34 cellular contexts compared by ENCODE assay signal in the genomic region with DNA sequence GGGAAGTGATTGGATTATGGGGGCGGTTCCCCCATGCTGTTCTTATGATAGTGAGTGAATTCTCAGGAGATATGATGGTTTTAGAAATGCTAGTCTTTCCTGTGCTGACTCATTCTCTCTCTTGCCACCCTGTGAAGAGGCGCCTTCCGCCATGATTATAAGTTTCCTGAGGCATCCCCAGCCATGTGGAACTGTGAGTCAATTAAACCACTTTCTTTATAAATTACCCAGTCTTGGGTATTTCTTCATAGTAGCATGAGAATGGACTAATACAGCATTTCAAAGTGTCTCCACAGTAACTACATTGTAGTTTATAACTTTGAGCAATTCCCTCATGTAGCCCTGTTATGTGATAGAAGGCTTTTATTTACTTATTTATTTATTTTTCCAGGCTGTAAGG.
"Had no signal": no experiment of that assay in that cellular context is flagged by ENCODE, and none has a peak within 500 bp of the region (broad histone marks: within the 10 kb centered on the region; RNA-seq: fewer than 3 reads in every experiment).

No MANE protein-coding gene starts in this region.

- H3K27ac Mint-ChIP-seq: activated B cell treated with CpG ODN at 0.5 μM for 24 hours; activated CD4-positive, alpha-beta memory T cell treated with anti-CD3 and anti-CD28 coated beads for 36 hours; activated CD4-positive, alpha-beta T cell treated with anti-CD3 and anti-CD28 coated beads, Interleukin-2, amount 10 ng/mL, durations not matched to agents 24 days and 14 days; activated CD8-positive, alpha-beta T cell treated with anti-CD3 and anti-CD28 coated beads for 36 hours; activated naive CD4-positive, alpha-beta T cell treated with anti-CD3 and anti-CD28 coated beads for 36 hours; activated naive CD8-positive, alpha-beta T cell treated with anti-CD3 and anti-CD28 coated beads for 36 hours; activated T-cell treated with anti-CD3 and anti-CD28 coated beads, Interleukin-2, amount 50 U/mL, for 24 hours; activated T-helper 1 cell treated with anti-CD3 and anti-CD28 coated beads, Interleukin-12 subunit alpha, Interleukin-12 subunit beta, Interleukin-2, Interleukin-4 antibody, amounts not matched to agents 30 ng/mL and 10 ng/mL and 1 ng/mL, durations not matched to agents 14 hours and 24 hours and 36 hours; activated T-helper 17 cell treated with anti-CD3 and anti-CD28 coated beads, Interleukin-2, amount 50 U/mL, for 72 hours; T-helper 1 cell treated with Interleukin-12 subunit alpha and Interleukin-12 subunit beta and Interleukin-4 antibody, amounts not matched to agents 30 μg/mL and 1 μg/mL, for 36 hours; T-helper 2 cell treated with Interferon-gamma antibody and Interleukin-4, amounts not matched to agents 5 μg/mL and 100 μg/mL, for 36 hours had no signal

- H3K4me1 Mint-ChIP-seq: activated B cell treated with CpG ODN at 0.5 μM for 24 hours; activated CD4-positive, alpha-beta T cell treated with anti-CD3 and anti-CD28 coated beads, Interleukin-2, amount 10 ng/mL, durations not matched to agents 24 days and 14 days; activated naive CD8-positive, alpha-beta T cell treated with anti-CD3 and anti-CD28 coated beads for 36 hours; activated T-helper 17 cell treated with anti-CD3 and anti-CD28 coated beads, Interleukin-2, amount 50 U/mL, for 72 hours had no signal

- H3K36me3 Mint-ChIP-seq: activated naive CD8-positive, alpha-beta T cell treated with anti-CD3 and anti-CD28 coated beads for 36 hours had no signal

- H3K4me3 ChIP-seq: adrenal gland, body of pancreas, breast epithelium had no signal

- H3K4me3 Mint-ChIP-seq: activated B cell treated with CpG ODN at 0.5 μM for 24 hours; activated CD4-positive, alpha-beta memory T cell treated with anti-CD3 and anti-CD28 coated beads for 36 hours; activated CD4-positive, alpha-beta T cell treated with anti-CD3 and anti-CD28 coated beads, Interleukin-2, amount 10 ng/mL, durations not matched to agents 24 days and 14 days; activated CD8-positive, alpha-beta T cell treated with anti-CD3 and anti-CD28 coated beads for 36 hours; activated naive CD4-positive, alpha-beta T cell treated with anti-CD3 and anti-CD28 coated beads for 36 hours; activated naive CD8-positive, alpha-beta T cell treated with anti-CD3 and anti-CD28 coated beads for 36 hours; activated T-cell treated with anti-CD3 and anti-CD28 coated beads, Interleukin-2, amount 50 U/mL, for 24 hours; activated T-helper 1 cell treated with anti-CD3 and anti-CD28 coated beads, Interleukin-12 subunit alpha, Interleukin-12 subunit beta, Interleukin-2, Interleukin-4 antibody, amounts not matched to agents 30 ng/mL and 10 ng/mL and 1 ng/mL, durations not matched to agents 14 hours and 24 hours and 36 hours; activated T-helper 17 cell treated with anti-CD3 and anti-CD28 coated beads, Interleukin-2, amount 50 U/mL, for 72 hours; T-helper 1 cell treated with Interleukin-12 subunit alpha and Interleukin-12 subunit beta and Interleukin-4 antibody, amounts not matched to agents 30 μg/mL and 1 μg/mL, for 36 hours; T-helper 2 cell treated with Interferon-gamma antibody and Interleukin-4, amounts not matched to agents 5 μg/mL and 100 μg/mL, for 36 hours had no signal

- ATAC-seq: activated CD8-positive, alpha-beta T cell treated with anti-CD3 and anti-CD28 coated beads for 36 hours; activated naive CD4-positive, alpha-beta T cell treated with anti-CD3 and anti-CD28 coated beads, Interleukin-2, amount 50 U/mL, for 72 hours; activated T-helper 17 cell treated with anti-CD3 and anti-CD28 coated beads, Interleukin-2, amount 50 U/mL, for 72 hours; body of pancreas had no signal

- DNase-seq: activated B cell treated with CpG ODN at 0.5 μM for 24 hours; activated CD4-positive, alpha-beta memory T cell treated with anti-CD3 and anti-CD28 coated beads for 36 hours; activated CD4-positive, alpha-beta T cell treated with anti-CD3 and anti-CD28 coated beads for 4 hours; activated CD4-positive, alpha-beta T cell treated with anti-CD3 and anti-CD28 coated beads, Interleukin-2, amount 50 U/mL, for 1 hour; activated CD4-positive, alpha-beta T cell treated with anti-CD3 and anti-CD28 coated beads, Interleukin-2, amount 50 U/mL, for 4 hours; activated CD4-positive, CD25-positive, alpha-beta regulatory T cell treated with anti-CD3 and anti-CD28 coated beads, Interleukin-2, amount 50 U/mL, for 72 hours; activated CD8-positive, alpha-beta memory T cell treated with anti-CD3 and anti-CD28 coated beads, Interleukin-2, amount 50 U/mL, for 4 hours; activated CD8-positive, alpha-beta T cell treated with anti-CD3 and anti-CD28 coated beads for 36 hours; activated effector memory CD4-positive, alpha-beta T cell treated with anti-CD3 and anti-CD28 coated beads, Interleukin-2, amount 50 U/mL, for 16 hours; activated gamma-delta T cell treated with Interleukin-2 at 50 U/mL for 16 hours; activated naive CD4-positive, alpha-beta T cell; activated naive CD4-positive, alpha-beta T cell treated with anti-CD3 and anti-CD28 coated beads for 36 hours; activated naive CD4-positive, alpha-beta T cell treated with anti-CD3 and anti-CD28 coated beads, Interleukin-2, amount 50 U/mL, for 16 hours; activated naive CD8-positive, alpha-beta T cell treated with anti-CD3 and anti-CD28 coated beads for 36 hours; activated T-cell treated with anti-CD3 and anti-CD28 coated beads for 4 hours; activated T-cell treated with anti-CD3 and anti-CD28 coated beads, Interleukin-2, amount 50 U/mL, for 24 hours; activated T-cell treated with anti-CD3 and anti-CD28 coated beads, Interleukin-2, amount 50 U/mL, for 48 hours; adrenal gland; amniotic stem cell; aorta; body of pancreas; brain microvascular endothelial cell; central memory CD4-positive, alpha-beta T cell; T-helper 1 cell; T-helper 2 cell; T-helper 9 cell had no signal

- H3K36me3 ChIP-seq: adrenal gland, brain microvascular endothelial cell, breast epithelium had no signal

- H3K4me1 ChIP-seq: adrenal gland, body of pancreas, breast epithelium had no signal

- H3K27ac ChIP-seq: adrenal gland, body of pancreas, brain microvascular endothelial cell, breast epithelium, VCaP had no signal

- H3K9me3 ChIP-seq: adrenal gland had no signal

- H3K27me3 ChIP-seq: adrenal gland, body of pancreas, brain microvascular endothelial cell had no signal
